14 cellular contexts compared by ENCODE assay signal in genomic region chr2:43087413-43087812, GRCh38.
DNase-seq lines count a peak whose midpoint lies in the region; ATAC-seq, FAIRE-seq and TF ChIP-seq lines count a peak whose summit lies in the region.
"Had no signal": no experiment of that assay in that cellular context is flagged by ENCODE, and none has a peak within 500 bp of the region (broad histone marks: within the 10 kb centered on the region; RNA-seq: fewer than 3 reads in every experiment).

No MANE protein-coding gene starts in this region.

- H3K27ac ChIP-seq in ACC112 (ENCODE audit: low read depth, low read length) (peak overlapping the region; percentile 99), astrocyte (ENCODE audit: low read depth, low read length) (peak overlapping the region; percentile 93), left lung (peak overlapping the region; percentile 75 to 86), rectal smooth muscle tissue (ENCODE audit: low read depth, low read length) (peak overlapping the region; percentile 94)

- H3K9me3 Mint-ChIP-seq in astrocyte (ENCODE audit: unreplicated experiment), result peaks cover 13% of the 10 kb centered on the region

- ATAC-seq in left lung, result no peak
- ATAC-seq: GM23338 had no signal

- H3K79me2 ChIP-seq in ACC112 (ENCODE audit: control insufficient read depth, insufficient read depth, low read length, unreplicated experiment) (no peaks in the 10 kb centered on the region), astrocyte (ENCODE audit: insufficient read depth, low read length) (no peaks in the 10 kb centered on the region)

- DNase-seq in astrocyte (ENCODE audit: low read depth) (no peak), left lung (no peak), HuH-7.5 (ENCODE audit: low spot score) (no peak), SW480 (ENCODE audit: low spot score) (no peak)
- no peak for DNase-seq in stimulated activated naive CD4-positive, alpha-beta T cell treated with Interleukin-2 at 50 U/mL for 16 hours (lab: John Stamatoyannopoulos, UW)
- no peak for DNase-seq in activated effector memory CD4-positive, alpha-beta T cell treated with Interleukin-2 at 50 U/mL for 16 hours
- DNase-seq: activated naive CD8-positive, alpha-beta T cell treated with anti-CD3 and anti-CD28 coated beads, Interleukin-2, amount 10 ng/mL, durations not matched to agents 7 days and 5 days; NCI-H2171; retina had no signal

- no peak overlapping the region for H3K4me2 ChIP-seq in astrocyte (ENCODE audit: low read length)
- H3K4me2 ChIP-seq: GM23338 had no signal

- intact Hi-C loops in left lung (cut with DNase I), result no loop called here

- H3K27ac Mint-ChIP-seq in astrocyte (ENCODE audit: unreplicated experiment), result peak overlapping the region; percentile 99
- H3K27ac Mint-ChIP-seq: activated naive CD8-positive, alpha-beta T cell treated with anti-CD3 and anti-CD28 coated beads, Interleukin-2, amount 10 ng/mL, durations not matched to agents 7 days and 5 days; GM23338; memory B cell had no signal

- H3K36me3 ChIP-seq in ACC112 (ENCODE audit: insufficient read depth, low read length) (no peaks in the 10 kb centered on the region), astrocyte (ENCODE audit: insufficient read depth, low read length) (no peaks in the 10 kb centered on the region), left lung (no peaks in the 10 kb centered on the region), rectal smooth muscle tissue (ENCODE audit: control insufficient read depth, insufficient read depth, low read length) (no peaks in the 10 kb centered on the region)

- H3K27me3 Mint-ChIP-seq in astrocyte (ENCODE audit: low read depth, unreplicated experiment), result peaks cover 2% of the 10 kb centered on the region
- H3K27me3 Mint-ChIP-seq: activated naive CD8-positive, alpha-beta T cell treated with anti-CD3 and anti-CD28 coated beads, Interleukin-2, amount 10 ng/mL, durations not matched to agents 7 days and 5 days; memory B cell had no signal

- H2AFZ ChIP-seq in ACC112 (ENCODE audit: low read length, unreplicated experiment), result no peak overlapping the region
- no peak overlapping the region for H2AFZ ChIP-seq in astrocyte (ENCODE audit: low read depth, low read length)
- H2AFZ ChIP-seq: GM23338 had no signal

- H3K4me1 ChIP-seq in ACC112 (ENCODE audit: control insufficient read depth, insufficient read depth, low read length, unreplicated experiment), result peaks cover 63% of the 10 kb centered on the region
- peaks cover 57% of the 10 kb centered on the region for H3K4me1 ChIP-seq in astrocyte (ENCODE audit: insufficient read depth, low read length)
- peaks cover 33 to 51% of the 10 kb centered on the region in 2 donors for H3K4me1 ChIP-seq in left lung
- peaks cover 48% of the 10 kb centered on the region for H3K4me1 ChIP-seq in rectal smooth muscle tissue (ENCODE audit: control insufficient read depth, insufficient read depth, low read length)

- no peak overlapping the region for H3K9ac ChIP-seq in astrocyte (ENCODE audit: low read length)
- no peak overlapping the region for H3K9ac ChIP-seq in rectal smooth muscle tissue (ENCODE audit: low read length)

- H3K9me3 ChIP-seq in astrocyte (ENCODE audit: insufficient read depth, low read depth, low read length) (peaks cover 7% of the 10 kb centered on the region), left lung (peaks cover 0 to 10% of the 10 kb centered on the region in 2 donors)

- H3K27me3 ChIP-seq in ACC112 (ENCODE audit: insufficient read depth, low read length), result no peaks in the 10 kb centered on the region
- no peaks in the 10 kb centered on the region for H3K27me3 ChIP-seq in astrocyte (ENCODE audit: insufficient read depth, low read length)
- H3K27me3 ChIP-seq in left lung, result no peaks in the 10 kb centered on the region
- no peaks in the 10 kb centered on the region for H3K27me3 ChIP-seq in rectal smooth muscle tissue (ENCODE audit: control insufficient read depth, insufficient read depth, low read length)

- H3K4me3 ChIP-seq in ACC112 (ENCODE audit: low read depth, low read length) (no peak overlapping the region; the same call in 1 of the 2 replicates), astrocyte (ENCODE audit: insufficient read depth, low read depth, low read length) (no peak overlapping the region), left lung (no peak overlapping the region), rectal smooth muscle tissue (ENCODE audit: low read length) (no peak overlapping the region)
- H3K4me3 ChIP-seq: GM23338 had no signal

- FAIRE-seq in astrocyte (lab: Jason Lieb, UNC), result no peak
- FAIRE-seq: RCC 7860 had no signal

- H3K4me1 Mint-ChIP-seq in astrocyte (ENCODE audit: low read depth, unreplicated experiment), result peaks cover 60% of the 10 kb centered on the region
- H3K4me1 Mint-ChIP-seq: memory B cell had no signal

- peaks cover 7% of the 10 kb centered on the region for H3K36me3 Mint-ChIP-seq in astrocyte (ENCODE audit: low read depth, unreplicated experiment)

- H4K20me1 ChIP-seq in astrocyte (ENCODE audit: insufficient read depth, low read length), result no peaks in the 10 kb centered on the region

- TF ChIP-seq CTCF in astrocyte (IDR thresholded peaks at IDR 0.05; ENCODE audit: insufficient read depth, low read depth, low read length) (no peak), left lung (IDR thresholded peaks at IDR 0.05) (no peak)

- no peak overlapping the region for H3K4me3 Mint-ChIP-seq in astrocyte (ENCODE audit: unreplicated experiment)
- H3K4me3 Mint-ChIP-seq: activated naive CD8-positive, alpha-beta T cell treated with anti-CD3 and anti-CD28 coated beads, Interleukin-2, amount 10 ng/mL, durations not matched to agents 7 days and 5 days; GM23338; memory B cell had no signal
